ENCODE assay signal across 1 cellular context in genomic region chr1:21930629-21931170, GRCh38.
TF ChIP-seq lines count a peak whose summit lies in the region.

No MANE protein-coding gene starts in this region.

TF ChIP-seq in SK-N-SH, 30 proteins besides CTCF, POLR2A, EP300 and RAD21:
- no peak for TF ChIP-seq ZBTB33 (IDR thresholded peaks at IDR 0.05; ENCODE audit: borderline replicate concordance, low read depth)
- TF ChIP-seq RFX5 (IDR thresholded peaks at IDR 0.05; ENCODE audit: low read length): no peak
- TF ChIP-seq RXRA (IDR thresholded peaks at IDR 0.05; ENCODE audit: borderline replicate concordance, low read depth): no peak
- TF ChIP-seq GABPA (IDR thresholded peaks at IDR 0.05; ENCODE audit: low read depth): no peak
- TF ChIP-seq MAX (IDR thresholded peaks at IDR 0.05; ENCODE audit: low read depth): no peak
- TF ChIP-seq PBX3 (IDR thresholded peaks at IDR 0.05): no peak
- no peak for TF ChIP-seq POLR2AphosphoS5 (IDR thresholded peaks at IDR 0.05; ENCODE audit: low read depth, low read length)
- no peak for TF ChIP-seq SIN3A (IDR thresholded peaks at IDR 0.05; ENCODE audit: borderline replicate concordance, low read depth, low read length)
- no peak for TF ChIP-seq MXI1 (IDR thresholded peaks at IDR 0.05; ENCODE audit: low read depth, low read length)
- no peak for TF ChIP-seq GATA2 (CRISPR knock-in tag; IDR thresholded peaks at IDR 0.05)
- no peak for TF ChIP-seq YY1 (IDR thresholded peaks at IDR 0.05; ENCODE audit: low read depth)
- TF ChIP-seq TEAD4 (IDR thresholded peaks at IDR 0.05; ENCODE audit: borderline replicate concordance, insufficient read depth): no peak
